2 cellular contexts compared by ENCODE assay signal in the genomic region with DNA sequence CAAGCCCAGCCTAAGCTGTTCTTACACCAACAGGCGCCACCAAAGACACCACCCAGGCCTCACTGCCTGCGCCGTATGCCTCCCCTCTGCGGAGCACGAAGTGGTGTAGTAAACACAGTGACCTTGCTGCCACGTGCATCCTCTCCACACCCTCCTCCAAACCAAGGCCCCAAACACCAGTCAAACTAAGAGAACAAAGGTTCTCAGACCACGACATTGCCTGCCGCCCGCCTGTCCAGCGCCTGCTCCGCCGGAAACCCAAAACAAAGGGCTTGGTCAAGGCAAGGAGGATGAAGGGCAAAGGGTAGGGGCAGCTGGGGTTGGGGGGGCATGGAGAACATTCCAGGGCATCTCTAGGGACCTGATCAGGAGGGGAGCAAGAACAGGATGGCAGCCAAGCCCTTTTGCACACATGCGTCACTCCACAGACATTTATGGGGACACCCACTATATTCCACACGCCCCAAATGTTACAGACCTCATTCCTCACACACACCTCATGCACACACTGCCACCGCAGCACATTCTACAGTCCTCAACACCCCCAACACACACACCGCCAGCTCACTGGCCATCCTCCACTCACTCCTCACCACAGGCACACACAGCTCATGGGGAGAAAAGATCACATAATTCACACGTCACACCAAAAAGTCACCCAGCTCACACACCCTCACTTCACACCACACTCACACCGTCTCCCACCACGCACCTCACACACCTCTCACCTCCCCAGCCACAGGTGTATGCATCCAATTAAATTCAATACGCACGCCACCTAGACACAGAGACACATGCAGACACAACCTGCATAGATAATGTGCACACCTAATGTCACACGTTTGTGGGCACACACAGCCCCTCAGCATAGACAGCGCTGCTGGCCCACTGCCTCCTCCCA.
TF ChIP-seq lines count a peak whose summit lies in the region.

No MANE protein-coding gene starts in this region.

TF ChIP-seq in HEK293, 187 proteins besides CTCF, POLR2A, EP300 and RAD21:
- TF ChIP-seq, protein P1, sequence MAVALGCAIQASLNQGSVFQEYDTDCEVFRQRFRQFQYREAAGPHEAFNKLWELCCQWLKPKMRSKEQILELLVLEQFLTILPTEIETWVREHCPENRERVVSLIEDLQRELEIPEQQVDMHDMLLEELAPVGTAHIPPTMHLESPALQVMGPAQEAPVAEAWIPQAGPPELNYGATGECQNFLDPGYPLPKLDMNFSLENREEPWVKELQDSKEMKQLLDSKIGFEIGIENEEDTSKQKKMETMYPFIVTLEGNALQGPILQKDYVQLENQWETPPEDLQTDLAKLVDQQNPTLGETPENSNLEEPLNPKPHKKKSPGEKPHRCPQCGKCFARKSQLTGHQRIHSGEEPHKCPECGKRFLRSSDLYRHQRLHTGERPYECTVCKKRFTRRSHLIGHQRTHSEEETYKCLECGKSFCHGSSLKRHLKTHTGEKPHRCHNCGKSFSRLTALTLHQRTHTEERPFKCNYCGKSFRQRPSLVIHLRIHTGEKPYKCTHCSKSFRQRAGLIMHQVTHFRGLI (tag by site-specific recombination; IDR thresholded peaks at IDR 0.05), result 0 out of 2 replicates have a peak, but pooled peaks have one; percentile 17
- TF ChIP-seq, protein P2, sequence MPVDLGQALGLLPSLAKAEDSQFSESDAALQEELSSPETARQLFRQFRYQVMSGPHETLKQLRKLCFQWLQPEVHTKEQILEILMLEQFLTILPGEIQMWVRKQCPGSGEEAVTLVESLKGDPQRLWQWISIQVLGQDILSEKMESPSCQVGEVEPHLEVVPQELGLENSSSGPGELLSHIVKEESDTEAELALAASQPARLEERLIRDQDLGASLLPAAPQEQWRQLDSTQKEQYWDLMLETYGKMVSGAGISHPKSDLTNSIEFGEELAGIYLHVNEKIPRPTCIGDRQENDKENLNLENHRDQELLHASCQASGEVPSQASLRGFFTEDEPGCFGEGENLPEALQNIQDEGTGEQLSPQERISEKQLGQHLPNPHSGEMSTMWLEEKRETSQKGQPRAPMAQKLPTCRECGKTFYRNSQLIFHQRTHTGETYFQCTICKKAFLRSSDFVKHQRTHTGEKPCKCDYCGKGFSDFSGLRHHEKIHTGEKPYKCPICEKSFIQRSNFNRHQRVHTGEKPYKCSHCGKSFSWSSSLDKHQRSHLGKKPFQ (tag by site-specific recombination; IDR thresholded peaks at IDR 0.05), result peak; percentile 91
- TF ChIP-seq ZNF16 (tag by site-specific recombination; IDR thresholded peaks at IDR 0.05; ENCODE audit: low read depth), result no peak

TF ChIP-seq in H1, 55 proteins besides CTCF, POLR2A, EP300 and RAD21:
- no peak for TF ChIP-seq ASH2L (IDR thresholded peaks at IDR 0.05; ENCODE audit: low read length)
- TF ChIP-seq SIN3A (conservative IDR thresholded peaks at IDR 0.05 in 1 of 2, IDR thresholded peaks at IDR 0.05 in 1 of 2; ENCODE audit: low read depth in 1 of 2, low read length in 2 of 2), result no peak
